In the genomic region with DNA sequence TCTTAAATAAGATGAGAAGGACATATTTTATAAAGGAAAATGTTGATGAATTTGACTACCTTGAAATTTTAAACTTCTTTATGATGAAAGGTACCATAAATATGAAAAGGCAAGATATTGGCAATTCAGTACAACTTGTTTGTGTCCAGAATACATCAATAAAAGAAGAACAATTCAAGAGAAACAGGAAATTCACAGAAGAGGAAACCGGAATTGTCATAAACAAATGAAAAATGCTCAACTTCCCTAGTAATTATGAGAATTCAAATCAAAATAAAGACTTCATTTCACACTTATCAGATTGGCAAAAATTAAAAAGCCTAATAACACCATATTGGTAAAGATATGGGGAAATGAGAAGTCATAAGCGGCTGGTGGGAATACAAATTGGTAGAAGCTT, we compare ENCODE assay signal across 12 cellular contexts. TPM values are rescaled to one million over a fixed set of nuclear protein-coding genes. Genes with fewer than 3 reads are reported as not detected.
A peak's percentile ranks its signal among the peaks of the same experiment; 100 is the strongest.
DNase-seq lines count a peak whose midpoint lies in the region; ATAC-seq, FAIRE-seq and TF ChIP-seq lines count a peak whose summit lies in the region.
"Had no signal": no experiment of that assay in that cellular context is flagged by ENCODE, and none has a peak within 500 bp of the region (broad histone marks: within the 10 kb centered on the region; RNA-seq: fewer than 3 reads in every experiment).

No MANE protein-coding gene starts in this region.

- TF ChIP-seq CTCF in HFFc6 (IDR thresholded peaks at IDR 0.05) (no peak), natural killer cell (IDR thresholded peaks at IDR 0.05) (no peak)

- peak overlapping the region; percentile 24; the same call in 1 of the 2 replicates for H3K27ac Mint-ChIP-seq in HFFc6
- no peak overlapping the region for H3K27ac Mint-ChIP-seq in activated naive CD8-positive, alpha-beta T cell treated with anti-CD3 and anti-CD28 coated beads, Interleukin-2, amount 50 U/mL, for 24 hours
- peak overlapping the region; percentile 69 to 88 for H3K27ac Mint-ChIP-seq in natural killer cell

- H3K4me1 ChIP-seq in BLaER1 = peaks cover 78% of the 10 kb centered on the region
- H3K4me1 ChIP-seq in effector memory CD4-positive, alpha-beta T cell (ENCODE audit: control insufficient read depth, insufficient read depth, low read length, poor library complexity, severe bottlenecking) = peaks cover 3% of the 10 kb centered on the region

- no peak overlapping the region for H3K9ac ChIP-seq in BLaER1

- peak overlapping the region; percentile 65 for H3K4me3 ChIP-seq in BLaER1
- no peak overlapping the region for H3K4me3 ChIP-seq in effector memory CD4-positive, alpha-beta T cell (ENCODE audit: insufficient read depth, low read depth, low read length, poor library complexity, severe bottlenecking)

- no peak for ATAC-seq in activated naive CD8-positive, alpha-beta T cell treated with anti-CD3 and anti-CD28 coated beads, Interleukin-2, amount 50 U/mL, for 24 hours
- ATAC-seq in natural killer cell (no peak), HG03097 (IDR thresholded peaks at IDR 0.05; ENCODE audit: low FRiP score, unreplicated experiment) (no peak)

- peak overlapping the region; percentile 85 for H3K4me2 ChIP-seq in BLaER1

- H3K27me3 Mint-ChIP-seq in HFFc6 (ENCODE audit: insufficient read depth) (peaks cover 1% of the 10 kb centered on the region; the same call in 1 of the 2 replicates), natural killer cell (ENCODE audit: low read depth in 2 of 2) (no peaks in the 10 kb centered on the region)
- peaks cover 2% of the 10 kb centered on the region for H3K27me3 Mint-ChIP-seq in activated naive CD8-positive, alpha-beta T cell treated with anti-CD3 and anti-CD28 coated beads, Interleukin-2, amount 50 U/mL, for 24 hours

- no peak for DNase-seq in HFFc6
- no peak for DNase-seq in activated naive CD8-positive, alpha-beta T cell treated with anti-CD3 and anti-CD28 coated beads, Interleukin-2, amount 50 U/mL, for 24 hours
- DNase-seq in natural killer cell = no peak
- DNase-seq in RCC 7860 (ENCODE audit: low spot score) = no peak
- DNase-seq in effector memory CD4-positive, alpha-beta T cell = no peak
- no peak for DNase-seq in posterior vena cava (ENCODE audit: low spot score)
- DNase-seq: islet precursor cell, NCI-H774, testis had no signal

- H4K20me1 ChIP-seq in BLaER1 = no peaks in the 10 kb centered on the region

- no peaks in the 10 kb centered on the region for H3K9me3 Mint-ChIP-seq in HFFc6
- H3K9me3 Mint-ChIP-seq in activated naive CD8-positive, alpha-beta T cell treated with anti-CD3 and anti-CD28 coated beads, Interleukin-2, amount 50 U/mL, for 24 hours = no peaks in the 10 kb centered on the region
- no peaks in the 10 kb centered on the region for H3K9me3 Mint-ChIP-seq in natural killer cell

- no peak for FAIRE-seq in RCC 7860 (lab: Jason Lieb, UNC)

- H3K36me3 ChIP-seq in BLaER1 = no peaks in the 10 kb centered on the region
- H3K36me3 ChIP-seq in effector memory CD4-positive, alpha-beta T cell (ENCODE audit: control insufficient read depth, insufficient read depth, low read length) = no peaks in the 10 kb centered on the region
- H3K36me3 ChIP-seq: cardiac muscle cell had no signal

- H3K36me3 Mint-ChIP-seq in HFFc6 (ENCODE audit: low read depth) (peaks cover 8% of the 10 kb centered on the region), natural killer cell (no peaks in the 10 kb centered on the region)
- no peaks in the 10 kb centered on the region for H3K36me3 Mint-ChIP-seq in activated naive CD8-positive, alpha-beta T cell treated with anti-CD3 and anti-CD28 coated beads, Interleukin-2, amount 50 U/mL, for 24 hours (ENCODE audit: low read depth)

- no peaks in the 10 kb centered on the region for H3K27me3 ChIP-seq in BLaER1
- H3K27me3 ChIP-seq in effector memory CD4-positive, alpha-beta T cell (replicated peaks; ENCODE audit: control insufficient read depth, insufficient read depth, low read length, poor library complexity, severe bottlenecking) = no peaks in the 10 kb centered on the region
- H3K27me3 ChIP-seq: cardiac muscle cell, testis had no signal

- H3K9me3 ChIP-seq in BLaER1 = peaks cover 9% of the 10 kb centered on the region; the same call in 1 of the 2 replicates
- no peaks in the 10 kb centered on the region for H3K9me3 ChIP-seq in effector memory CD4-positive, alpha-beta T cell (ENCODE audit: control insufficient read depth, low read length)
- H3K9me3 ChIP-seq: testis had no signal

- H3K4me3 Mint-ChIP-seq in HFFc6 = peak overlapping the region; percentile 62; the same call in 1 of the 2 replicates
- H3K4me3 Mint-ChIP-seq in activated naive CD8-positive, alpha-beta T cell treated with anti-CD3 and anti-CD28 coated beads, Interleukin-2, amount 50 U/mL, for 24 hours = peak overlapping the region; percentile 53
- H3K4me3 Mint-ChIP-seq in natural killer cell = peak overlapping the region; percentile 80

- intact Hi-C loops in natural killer cell (cut with micrococcal nuclease) = loop anchor here (2.0 kb wide), 1 partner anchor 53 kb away; a partner anchor contains a TSS
- intact Hi-C loops in posterior vena cava (cut with DNase I) = no loop called here

- H3K27ac ChIP-seq in BLaER1 = no peak overlapping the region
- no peak overlapping the region for H3K27ac ChIP-seq in effector memory CD4-positive, alpha-beta T cell (ENCODE audit: insufficient read depth, low read length, poor library complexity, severe bottlenecking)
- H3K27ac ChIP-seq: cardiac muscle cell had no signal

- H3K4me1 Mint-ChIP-seq in HFFc6 (ENCODE audit: low read depth) (peaks cover 23% of the 10 kb centered on the region), natural killer cell (peaks cover 55 to 56% of the 10 kb centered on the region in 2 donors)
- H3K4me1 Mint-ChIP-seq in activated naive CD8-positive, alpha-beta T cell treated with anti-CD3 and anti-CD28 coated beads, Interleukin-2, amount 50 U/mL, for 24 hours = peaks cover 30% of the 10 kb centered on the region

RNA-seq across cellular contexts. Expression of a gene that starts 54.3 kb away (rescaled TPM):
- total RNA-seq in HFFc6 (2021; fragmentation: NEBNext Ultra II Directional; extraction: Animal tissue kit (Norgen Biotek cat#: 25700)) = 10 to 100 TPM; 60.5 to 74.4 (median 66.5) TPM
- total RNA-seq in natural killer cell (100 to 1,000 TPM; 124 to 205 (median 187) TPM), posterior vena cava (100 to 1,000 TPM; 206 to 227 TPM)
